21 cellular contexts compared by ENCODE assay signal in genomic region chr16:74561626-74562025, GRCh38. TPM values are rescaled to one million over a fixed set of nuclear protein-coding genes. Genes with fewer than 3 reads are reported as not detected.
A peak's percentile ranks its signal among the peaks of the same experiment; 100 is the strongest.
DNase-seq lines count a peak whose midpoint lies in the region; ATAC-seq and TF ChIP-seq lines count a peak whose summit lies in the region.
"Had no signal": no experiment of that assay in that cellular context is flagged by ENCODE, and none has a peak within 500 bp of the region (broad histone marks: within the 10 kb centered on the region; RNA-seq: fewer than 3 reads in every experiment).

No MANE protein-coding gene starts in this region.

- no peak for TF ChIP-seq POLR2A in uterus (IDR thresholded peaks at IDR 0.05)

- peaks cover 79% of the 10 kb centered on the region for H3K4me1 Mint-ChIP-seq in CD8-positive, alpha-beta T cell (ENCODE audit: low read depth)
- H3K4me1 Mint-ChIP-seq in immature natural killer cell (peaks cover 79 to 86% of the 10 kb centered on the region in 2 donors), Calu3 (ENCODE audit: low read depth, unreplicated experiment) (peaks cover 47% of the 10 kb centered on the region)

- no TSS peak for BruUV-seq in Calu3 (replicated peaks; lab: Mats Ljungman, UMichigan)

- no peak overlapping the region for H3K4me3 ChIP-seq in CD8-positive, alpha-beta T cell (ENCODE audit: low read depth, low read length)
- no peak overlapping the region for H3K4me3 ChIP-seq in uterus
- H3K4me3 ChIP-seq: BLaER1 treated with 17β-estradiol and CSF1 and Interleukin-3, amounts not matched to agents 10 nM and 100 nM; GM23248; HAP-1; K562 had no signal

- no peaks in the 10 kb centered on the region for H3K36me3 ChIP-seq in CD8-positive, alpha-beta T cell (ENCODE audit: insufficient read depth, low read length)
- H3K36me3 ChIP-seq in uterus, result no peaks in the 10 kb centered on the region
- H3K36me3 ChIP-seq: HAP-1 had no signal

- POLR2A ChIA-PET in CD8-positive, alpha-beta T cell (lab: Charles Lee), result interaction anchor here (0.8 to 1.4 kb wide), 3 partner anchors 22 to 46 kb away, joined by 3 to 4 read pairs (median 4); partner anchors contain the start of gene GLG1

- H3K4me1 ChIP-seq in CD8-positive, alpha-beta T cell (ENCODE audit: insufficient read depth, low read length), result peaks cover 50% of the 10 kb centered on the region
- H3K4me1 ChIP-seq in uterus, result no peaks in the 10 kb centered on the region
- H3K4me1 ChIP-seq: HAP-1 had no signal

- H3K27ac ChIP-seq in CD8-positive, alpha-beta T cell (ENCODE audit: low read depth, low read length), result no peak overlapping the region
- H3K27ac ChIP-seq in uterus, result no peak overlapping the region
- H3K27ac ChIP-seq: GM23248 had no signal

- H3K27ac Mint-ChIP-seq in CD8-positive, alpha-beta T cell, result peak overlapping the region; percentile 19
- H3K27ac Mint-ChIP-seq in immature natural killer cell (peak overlapping the region in 4 of 6 donors; percentile 2 to 34 (median 22)), Calu3 (ENCODE audit: unreplicated experiment) (no peak overlapping the region)

- no peak for TF ChIP-seq CTCF in CD8-positive, alpha-beta T cell (IDR thresholded peaks at IDR 0.05)
- TF ChIP-seq CTCF in Calu3 (IDR thresholded peaks at IDR 0.05; ENCODE audit: unreplicated experiment) (no peak), uterus (IDR thresholded peaks at IDR 0.05) (no peak)

- H3K9me3 ChIP-seq in CD8-positive, alpha-beta T cell (ENCODE audit: low read length), result no peaks in the 10 kb centered on the region
- H3K9me3 ChIP-seq in uterus, result no peaks in the 10 kb centered on the region
- H3K9me3 ChIP-seq: HAP-1 had no signal

- DNase-seq in A172 (ENCODE audit: low spot score) (peak; percentile 26), dermis blood vessel endothelial cell (peak; percentile 54), immature natural killer cell (no peak), NAMALWA (ENCODE audit: low spot score) (no peak), Calu3 (no peak), uterus (no peak)
- DNase-seq in CD8-positive, alpha-beta T cell, result no peak
- DNase-seq: DMS153; GDM1; NCI-H1417; NCI-H187; NCI-H2107; NCI-H510A; NCI-H748 treated with DMSO at 0.1 percent for 48 hours; NK-92 treated with Interleukin-12 subunit alpha and Interleukin-12 subunit beta, amount 100 ng/mL, for 24 hours; Right ventricle myocardium superior had no signal

- H3K4me3 Mint-ChIP-seq in CD8-positive, alpha-beta T cell, result no peak overlapping the region
- H3K4me3 Mint-ChIP-seq in immature natural killer cell (peak overlapping the region in 2 of 5 donors; percentile 4 to 22), Calu3 (ENCODE audit: low read depth, unreplicated experiment) (no peak overlapping the region)

- intact Hi-C loops in CD8-positive, alpha-beta T cell (cut with DNase I, micrococcal nuclease), result loop anchor here in 1 of 2 experiments (5.0 kb wide), 1 partner anchor 41 kb away; no protein-coding TSS in a partner anchor
- intact Hi-C loops in Calu3 (cut with micrococcal nuclease; ENCODE audit: unreplicated experiment), result no loop called here
- intact Hi-C loops in uterus (cut with DNase I; ENCODE audit: low total_unique reads), result no loop called here

- CTCF ChIA-PET in CD8-positive, alpha-beta T cell (lab: Charles Lee), result no interaction called here
- CTCF ChIA-PET in Calu3 (lab: Charles Lee), result interaction anchor here (1.0 kb wide), 1 partner anchor 25 kb away, joined by 3 read pairs; no protein-coding TSS in a partner anchor

- no peak for ATAC-seq in CD8-positive, alpha-beta T cell
- no peak for ATAC-seq in GM21390 (IDR thresholded peaks at IDR 0.05; ENCODE audit: unreplicated experiment)
- ATAC-seq: K562 had no signal

- H3K27me3 ChIP-seq in CD8-positive, alpha-beta T cell (ENCODE audit: insufficient read depth, low read length), result no peaks in the 10 kb centered on the region
- H3K27me3 ChIP-seq in uterus, result no peaks in the 10 kb centered on the region
- H3K27me3 ChIP-seq: BLaER1 treated with 17β-estradiol and CSF1 and Interleukin-3, amounts not matched to agents 10 nM and 100 nM had no signal

- peaks cover 24% of the 10 kb centered on the region for H3K36me3 Mint-ChIP-seq in CD8-positive, alpha-beta T cell
- H3K36me3 Mint-ChIP-seq in immature natural killer cell, result peaks cover 0 to 4% (median 0%) of the 10 kb centered on the region in 3 donors
- peaks cover 5% of the 10 kb centered on the region for H3K36me3 Mint-ChIP-seq in Calu3 (ENCODE audit: insufficient read depth, unreplicated experiment)

- H3K27me3 Mint-ChIP-seq in CD8-positive, alpha-beta T cell (ENCODE audit: low read depth), result no peaks in the 10 kb centered on the region
- H3K27me3 Mint-ChIP-seq in immature natural killer cell (ENCODE audit: low read depth in 3 of 3) (peaks cover 0 to 2% (median 0%) of the 10 kb centered on the region in 3 donors), Calu3 (ENCODE audit: unreplicated experiment) (no peaks in the 10 kb centered on the region)

- no peaks in the 10 kb centered on the region for H3K9me3 Mint-ChIP-seq in CD8-positive, alpha-beta T cell
- H3K9me3 Mint-ChIP-seq in immature natural killer cell (no peaks in the 10 kb centered on the region), Calu3 (ENCODE audit: low read depth, unreplicated experiment) (no peaks in the 10 kb centered on the region)

RNA-seq across cellular contexts. Expression of gene GLG1, which starts 45.3 kb away (rescaled TPM):
- total RNA-seq in A172 (2014; rRNA removed; shearing (Covaris generic)), result 88.7 and 90.7 TPM in 2 replicates
- 10 to 100 TPM; 73.7 to 79.4 TPM for total RNA-seq in CD8-positive, alpha-beta T cell
- total RNA-seq in dermis blood vessel endothelial cell, result 104 and 225 TPM in 2 replicates
- polyA plus RNA-seq in immature natural killer cell, result 100 to 1,000 TPM in 1 of 3 donors, 10 to 100 TPM in 2; 80.8 to 190 (median 86.3) TPM
- 130 and 139 TPM in 2 replicates for total RNA-seq in Calu3 (2022)
- 100 to 1,000 TPM in 2 of 4 donors, 10 to 100 TPM in 2; 53.0 to 272 (median 127) TPM for total RNA-seq in uterus

Comparison
In these comparisons a context has a peak if more than half of its experiments do, and no peak if none do; other contexts are left out.
1. DNase-seq: peak in A172 (single experiment) and dermis blood vessel endothelial cell (single experiment); none in CD8-positive, alpha-beta T cell (0 of 7), immature natural killer cell (0 of 3), NAMALWA (single experiment), Calu3 (single experiment) and uterus (0 of 2).